In genomic region chr7:112007185-112007584, GRCh38 we compare ENCODE assay signal across 8 cellular contexts.
"Had no signal": no experiment of that assay in that cellular context is flagged by ENCODE, and none has a peak within 500 bp of the region (broad histone marks: within the 10 kb centered on the region; RNA-seq: fewer than 3 reads in every experiment).

No MANE protein-coding gene starts in this region.

- ATAC-seq: GM12878 had no signal

- FAIRE-seq: G401.6, GM12878, GM12891, GM12892, GM18507, GM19239 had no signal

- DNase-seq: GDM1, GF-D8 had no signal

- H3K4me3 ChIP-seq: GM12878 had no signal
